ENCODE assay signal across 30 cellular contexts in genomic region chr6:2851727-2852513, GRCh38. TPM values are rescaled to one million over a fixed set of nuclear protein-coding genes. Genes with fewer than 3 reads are reported as not detected.
DNase-seq lines count a peak whose midpoint lies in the region; ATAC-seq, FAIRE-seq and TF ChIP-seq lines count a peak whose summit lies in the region.
"Had no signal": no experiment of that assay in that cellular context is flagged by ENCODE, and none has a peak within 500 bp of the region (broad histone marks: within the 10 kb centered on the region; RNA-seq: fewer than 3 reads in every experiment).

No MANE protein-coding gene starts in this region.

- TF ChIP-seq CTCF in A549 (IDR thresholded peaks at IDR 0.05), result no peak
- no peak for TF ChIP-seq CTCF in RWPE1 (conservative IDR thresholded peaks at IDR 0.05; ENCODE audit: low read depth)

- FAIRE-seq in A549 (lab: Jason Lieb, UNC), result no peak
- FAIRE-seq: kidney had no signal

- peaks cover 46% of the 10 kb centered on the region for H3K4me1 ChIP-seq in A549
- H3K4me1 ChIP-seq in CD8-positive, alpha-beta memory T cell (ENCODE audit: insufficient read depth, low read length), result peaks cover 55% of the 10 kb centered on the region
- H3K4me1 ChIP-seq in effector memory CD4-positive, alpha-beta T cell (ENCODE audit: control insufficient read depth, insufficient read depth, low read length, poor library complexity, severe bottlenecking), result peaks cover 43% of the 10 kb centered on the region
- H3K4me1 ChIP-seq: breast epithelium, colonic mucosa had no signal

- no peak for ATAC-seq in A549
- no peak for ATAC-seq in memory B cell (ENCODE audit: low read depth)
- no peak for ATAC-seq in effector memory CD8-positive, alpha-beta T cell (replicated peaks)
- no peak for ATAC-seq in GM21576 (IDR thresholded peaks at IDR 0.05; ENCODE audit: unreplicated experiment)

- no peaks in the 10 kb centered on the region for H3K27me3 Mint-ChIP-seq in CD8-positive, alpha-beta memory T cell
- H3K27me3 Mint-ChIP-seq in memory B cell, result no peaks in the 10 kb centered on the region
- no peaks in the 10 kb centered on the region for H3K27me3 Mint-ChIP-seq in effector memory CD8-positive, alpha-beta T cell
- no peaks in the 10 kb centered on the region for H3K27me3 Mint-ChIP-seq in activated naive CD4-positive, alpha-beta T cell treated with anti-CD3 and anti-CD28 coated beads for 36 hours (ENCODE audit: low read depth)
- H3K27me3 Mint-ChIP-seq: CD4-positive, CD25-positive, alpha-beta regulatory T cell; type B pancreatic cell had no signal

- 92% methylated on average over 11 of the region's 17 CpGs for WGBS in A549 (ENCODE audit: missing lambda C conversion rate)

- no peak for TF ChIP-seq POLR2A in A549 (IDR thresholded peaks at IDR 0.05; ENCODE audit: low read length)

- no peak overlapping the region for H3K4me3 Mint-ChIP-seq in CD8-positive, alpha-beta memory T cell
- no peak overlapping the region for H3K4me3 Mint-ChIP-seq in memory B cell
- no peak overlapping the region for H3K4me3 Mint-ChIP-seq in effector memory CD8-positive, alpha-beta T cell
- no peak overlapping the region for H3K4me3 Mint-ChIP-seq in activated naive CD4-positive, alpha-beta T cell treated with anti-CD3 and anti-CD28 coated beads for 36 hours

- TF ChIP-seq RAD21 in A549 (conservative IDR thresholded peaks at IDR 0.05 in 1 of 2, IDR thresholded peaks at IDR 0.05 in 1 of 2), result no peak

- peak overlapping the region; percentile 84 to 94; a peak in 5 of 6 replicates for H3K27ac ChIP-seq in A549
- no peak overlapping the region for H3K27ac ChIP-seq in CD8-positive, alpha-beta memory T cell (ENCODE audit: low read depth, low read length)
- peak overlapping the region; percentile 46; the same call in 1 of the 2 replicates for H3K27ac ChIP-seq in RWPE1
- H3K27ac ChIP-seq in effector memory CD4-positive, alpha-beta T cell (ENCODE audit: insufficient read depth, low read length, poor library complexity, severe bottlenecking), result no peak overlapping the region
- H3K27ac ChIP-seq: breast epithelium, colonic mucosa, ovary, VCaP had no signal

- no peaks in the 10 kb centered on the region for H3K27me3 ChIP-seq in CD8-positive, alpha-beta memory T cell (ENCODE audit: insufficient read depth, low read length, poor library complexity, severe bottlenecking)
- H3K27me3 ChIP-seq in effector memory CD4-positive, alpha-beta T cell (replicated peaks; ENCODE audit: control insufficient read depth, insufficient read depth, low read length, poor library complexity, severe bottlenecking), result no peaks in the 10 kb centered on the region
- H3K27me3 ChIP-seq: breast epithelium, colonic mucosa, ovary, right atrium auricular region, stomach had no signal

- no peaks in the 10 kb centered on the region for H3K36me3 ChIP-seq in CD8-positive, alpha-beta memory T cell (ENCODE audit: insufficient read depth, low read length)
- H3K36me3 ChIP-seq in effector memory CD4-positive, alpha-beta T cell (ENCODE audit: control insufficient read depth, insufficient read depth, low read length), result no peaks in the 10 kb centered on the region
- H3K36me3 ChIP-seq: breast epithelium, colonic mucosa, ovary, right atrium auricular region, stomach had no signal

- TF ChIP-seq EP300 in A549 (IDR thresholded peaks at IDR 0.05), result no peak

- H3K27ac Mint-ChIP-seq in CD8-positive, alpha-beta memory T cell, result peak overlapping the region in 6 of 8 donors; percentile 47 to 91 (median 70)
- H3K27ac Mint-ChIP-seq in memory B cell, result peak overlapping the region; percentile 97
- no peak overlapping the region for H3K27ac Mint-ChIP-seq in effector memory CD8-positive, alpha-beta T cell
- H3K27ac Mint-ChIP-seq in activated naive CD4-positive, alpha-beta T cell treated with anti-CD3 and anti-CD28 coated beads for 36 hours, result no peak overlapping the region

- H3K4me2 ChIP-seq in A549, result no peak overlapping the region

- CTCF ChIA-PET in A549 (lab: Yijun Ruan, JAX) (interaction anchor here (0.7 to 13.7 kb wide), 4 partner anchors 42 to 80 kb away, joined by 3 to 244 read pairs (median 12); no protein-coding TSS in a partner anchor), RWPE1 (lab: Yijun Ruan, JAX) (no interaction called here)
- CTCF ChIA-PET in CD8-positive, alpha-beta memory T cell (lab: Charles Lee), result no interaction called here
- CTCF ChIA-PET in activated naive CD4-positive, alpha-beta T cell treated with anti-CD3 and anti-CD28 coated beads for 36 hours (lab: Charles Lee), result interaction anchor here (0.6 to 11.3 kb wide), 3 partner anchors 81 to 534 kb away, joined by 3 to 177 read pairs (median 4); no protein-coding TSS in a partner anchor

- no peaks in the 10 kb centered on the region for H3K9me3 ChIP-seq in A549
- no peaks in the 10 kb centered on the region for H3K9me3 ChIP-seq in CD8-positive, alpha-beta memory T cell (ENCODE audit: low read length)
- H3K9me3 ChIP-seq in effector memory CD4-positive, alpha-beta T cell (ENCODE audit: control insufficient read depth, low read length), result no peaks in the 10 kb centered on the region
- H3K9me3 ChIP-seq: breast epithelium, colonic mucosa, ovary, right atrium auricular region, stomach had no signal

- peaks cover 0 to 2% (median 1%) of the 10 kb centered on the region in 3 donors for H3K36me3 Mint-ChIP-seq in CD8-positive, alpha-beta memory T cell
- peaks cover 8% of the 10 kb centered on the region for H3K36me3 Mint-ChIP-seq in memory B cell
- no peaks in the 10 kb centered on the region for H3K36me3 Mint-ChIP-seq in effector memory CD8-positive, alpha-beta T cell (ENCODE audit: insufficient read depth)
- peaks cover 2% of the 10 kb centered on the region for H3K36me3 Mint-ChIP-seq in activated naive CD4-positive, alpha-beta T cell treated with anti-CD3 and anti-CD28 coated beads for 36 hours (ENCODE audit: low read depth)
- H3K36me3 Mint-ChIP-seq: type B pancreatic cell had no signal

- H3K4me1 Mint-ChIP-seq in CD8-positive, alpha-beta memory T cell, result peaks cover 48 to 66% (median 53%) of the 10 kb centered on the region in 3 donors
- peaks cover 37% of the 10 kb centered on the region for H3K4me1 Mint-ChIP-seq in memory B cell
- H3K4me1 Mint-ChIP-seq in effector memory CD8-positive, alpha-beta T cell (ENCODE audit: low read depth in 2 of 2), result peaks cover 36 to 41% of the 10 kb centered on the region in 2 donors
- H3K4me1 Mint-ChIP-seq in activated naive CD4-positive, alpha-beta T cell treated with anti-CD3 and anti-CD28 coated beads for 36 hours (ENCODE audit: low read depth), result peaks cover 67% of the 10 kb centered on the region

- DNase-seq in A549 (ENCODE audit: low read depth in 1 of 2, low spot score in 1 of 2) (no peak), RWPE1 (ENCODE audit: low spot score) (no peak), memory B cell (ENCODE audit: low spot score in 2 of 2) (peak in 1 of 2 donors; percentile 9)
- no peak for DNase-seq in CD8-positive, alpha-beta memory T cell
- no peak for DNase-seq in effector memory CD4-positive, alpha-beta T cell
- DNase-seq in effector memory CD8-positive, alpha-beta T cell, result no peak
- DNase-seq in activated naive CD4-positive, alpha-beta T cell treated with anti-CD3 and anti-CD28 coated beads for 36 hours, result no peak
- DNase-seq: activated CD4-positive, alpha-beta T cell treated with anti-CD3 and anti-CD28 coated beads, Interleukin-2, amount 50 U/mL, for 4 hours; activated gamma-delta T cell treated with Interleukin-2 at 50 U/mL for 16 hours; activated T-cell treated with anti-CD3 and anti-CD28 coated beads for 4 hours; amniotic stem cell; CD4-positive, CD25-positive, alpha-beta regulatory T cell; colonic mucosa; DMS153; GDM1; kidney; NCI-H1092 treated with DMSO at 0.1 percent for 48 hours; NCI-H2029 treated with DMSO at 0.1 percent for 48 hours; NCI-H226; NCI-H774; OCI-M1; ovary; stimulated activated CD4-positive, alpha-beta T cell treated with anti-CD3 and anti-CD28 coated beads, Interleukin-12 subunit alpha, Interleukin-12 subunit beta, amount 100 ng/mL, for 4 hours; stomach had no signal

- H3K9me3 Mint-ChIP-seq in CD8-positive, alpha-beta memory T cell, result no peaks in the 10 kb centered on the region
- H3K9me3 Mint-ChIP-seq in memory B cell, result peaks cover 7% of the 10 kb centered on the region
- H3K9me3 Mint-ChIP-seq in effector memory CD8-positive, alpha-beta T cell, result no peaks in the 10 kb centered on the region
- peaks cover 5% of the 10 kb centered on the region for H3K9me3 Mint-ChIP-seq in activated naive CD4-positive, alpha-beta T cell treated with anti-CD3 and anti-CD28 coated beads for 36 hours

- intact Hi-C loops in activated naive CD4-positive, alpha-beta T cell treated with anti-CD3 and anti-CD28 coated beads for 36 hours (cut with micrococcal nuclease), result no loop called here

- H3K4me3 ChIP-seq in A549, result no peak overlapping the region
- H3K4me3 ChIP-seq in CD8-positive, alpha-beta memory T cell (ENCODE audit: low read length), result no peak overlapping the region
- no peak overlapping the region for H3K4me3 ChIP-seq in effector memory CD4-positive, alpha-beta T cell (ENCODE audit: insufficient read depth, low read depth, low read length, poor library complexity, severe bottlenecking)
- H3K4me3 ChIP-seq: breast epithelium, colonic mucosa, ovary, right atrium auricular region, stomach had no signal

- POLR2A ChIA-PET in A549 (lab: Yijun Ruan, JAX) (interaction anchor here (1.8 kb wide), 1 partner anchor 10 kb away, joined by 6 read pairs; the partner anchor contains the start of gene SERPINB1), RWPE1 (lab: Yijun Ruan, JAX; ENCODE audit: low non-redundant PET) (no interaction called here)
- POLR2A ChIA-PET in CD8-positive, alpha-beta memory T cell (lab: Charles Lee), result interaction anchor here (1.1 kb wide), 1 partner anchor 10 kb away, joined by 3 read pairs; the partner anchor contains the start of gene SERPINB1

TF ChIP-seq in A549, 52 proteins besides CTCF, POLR2A, EP300 and RAD21 (continues in another document):
- no peak for TF ChIP-seq FOSB (CRISPR knock-in tag; IDR thresholded peaks at IDR 0.05)
- no peak for TF ChIP-seq ZNF302 (CRISPR knock-in tag; IDR thresholded peaks at IDR 0.05)

RNA-seq across cellular contexts. Expression of gene SERPINB1, which starts 10.3 kb away (rescaled TPM):
- polyA plus RNA-seq in A549 (2011; rRNA removed) (98.6 and 135 TPM in 2 replicates), A549 (2017; fragmentation: RNase III; extraction: RNeasy Plus Mini Kit Qiagen cat#74134 plus additional on column Dnase treatment) (52.6 to 63.2 TPM (median 52.7 TPM) in 3 replicates)
- polyA plus RNA-seq in A549 (2012; cell fraction: cytosol; rRNA removed), result 19.2 and 22.3 TPM in 2 replicates
- polyA plus RNA-seq in A549 (2012; cell fraction: nucleus; rRNA removed), result 9.1 and 11.2 TPM in 2 replicates
- polyA minus RNA-seq in A549 (2011; rRNA and poly(A)+ RNA removed), result 39.0 and 42.9 TPM in 2 replicates
- 10 to 100 TPM; 40.4 to 42.4 TPM for total RNA-seq in CD8-positive, alpha-beta memory T cell
- polyA plus RNA-seq in CD8-positive, alpha-beta memory T cell, result 103 TPM
- total RNA-seq in activated naive CD4-positive, alpha-beta T cell treated with anti-CD3 and anti-CD28 coated beads for 36 hours, result 100 to 1,000 TPM; 200 to 208 TPM

RNA-seq across cellular contexts. Expression of gene SERPINB9, which starts 51.2 kb away (rescaled TPM):
- 24.7 and 25.7 TPM in 2 replicates for polyA plus RNA-seq in A549 (2011; rRNA removed)
- 8.2 and 9.9 TPM in 2 replicates for polyA plus RNA-seq in A549 (2012; cell fraction: cytosol; rRNA removed)
- 4.4 and 6.7 TPM in 2 replicates for polyA plus RNA-seq in A549 (2012; cell fraction: nucleus; rRNA removed)
- polyA plus RNA-seq in A549 (2017; fragmentation: RNase III; extraction: RNeasy Plus Mini Kit Qiagen cat#74134 plus additional on column Dnase treatment), result 8.7 TPM in 3 replicates
- polyA minus RNA-seq in A549 (2011; rRNA and poly(A)+ RNA removed), result 26.4 and 31.6 TPM in 2 replicates
- total RNA-seq in CD8-positive, alpha-beta memory T cell, result 10 to 100 TPM; 63.5 to 65.1 TPM
- 42.3 TPM for polyA plus RNA-seq in CD8-positive, alpha-beta memory T cell
- 10 to 100 TPM; 72.2 to 75.8 TPM for total RNA-seq in activated naive CD4-positive, alpha-beta T cell treated with anti-CD3 and anti-CD28 coated beads for 36 hours
- total RNA-seq: SK-MEL-5 had no signal

Comparison
In these comparisons a context has a peak if more than half of its experiments do, and no peak if none do; other contexts are left out.
1. H3K27ac ChIP-seq: peak in A549 (2 of 2) and RWPE1 (single experiment); none in CD8-positive, alpha-beta memory T cell (single experiment) and effector memory CD4-positive, alpha-beta T cell (single experiment).
2. H3K27ac Mint-ChIP-seq: peak in CD8-positive, alpha-beta memory T cell (6 of 8) and memory B cell (single experiment); none in effector memory CD8-positive, alpha-beta T cell (0 of 2) and activated naive CD4-positive, alpha-beta T cell treated with anti-CD3 and anti-CD28 coated beads for 36 hours (single experiment).
3. RNA of gene SERPINB1, which starts 10.3 kb away (total RNA-seq): 200 to 208 TPM in activated naive CD4-positive, alpha-beta T cell treated with anti-CD3 and anti-CD28 coated beads for 36 hours; 40.4 to 42.4 TPM in CD8-positive, alpha-beta memory T cell; every median in the first group is over 4 times any median in the second.
4. CTCF ChIA-PET loops: an anchor here in A549 (0.7 to 13.7 kb wide) and activated naive CD4-positive, alpha-beta T cell treated with anti-CD3 and anti-CD28 coated beads for 36 hours (0.6 to 11.3 kb wide); none called in CD8-positive, alpha-beta memory T cell and RWPE1.